ENCODE assay signal across 15 cellular contexts in genomic region chr7:100166317-100166940, GRCh38. TPM values are rescaled to one million over a fixed set of nuclear protein-coding genes. Genes with fewer than 3 reads are reported as not detected.
DNase-seq lines count a peak whose midpoint lies in the region; ATAC-seq and TF ChIP-seq lines count a peak whose summit lies in the region.
"Had no signal": no experiment of that assay in that cellular context is flagged by ENCODE, and none has a peak within 500 bp of the region (broad histone marks: within the 10 kb centered on the region; RNA-seq: fewer than 3 reads in every experiment).

No MANE protein-coding gene starts in this region.

- no peak for TF ChIP-seq RAD21 in SK-N-SH (IDR thresholded peaks at IDR 0.05; ENCODE audit: low read length)

- whole genome bisulfite sequencing in SK-N-SH (ENCODE audit: low lambda C conversion rate) = 90% methylated on average over 16 of the region's 16 CpGs

- no peaks in the 10 kb centered on the region for H3K9me2 ChIP-seq in SK-N-SH

- H3K36me3 Mint-ChIP-seq in activated T-cell treated with anti-CD3 and anti-CD28 coated beads, Interleukin-2, amount 50 U/mL, for 24 hours (ENCODE audit: low read depth) = no peaks in the 10 kb centered on the region
- peaks cover 2% of the 10 kb centered on the region for H3K36me3 Mint-ChIP-seq in effector memory CD8-positive, alpha-beta T cell (ENCODE audit: insufficient read depth)

- H3K4me3 Mint-ChIP-seq in activated T-cell treated with anti-CD3 and anti-CD28 coated beads, Interleukin-2, amount 50 U/mL, for 24 hours = peak overlapping the region; percentile 72
- H3K4me3 Mint-ChIP-seq in effector memory CD8-positive, alpha-beta T cell = peak overlapping the region; percentile 31 to 39
- H3K4me3 Mint-ChIP-seq in stimulated activated naive CD8-positive, alpha-beta T cell treated with anti-CD3 and anti-CD28 coated beads, Interleukin-15, amount 100 ng/mL, for 72 hours = peak overlapping the region; percentile 82 to 89
- H3K4me3 Mint-ChIP-seq: memory B cell had no signal

- peaks cover 2% of the 10 kb centered on the region for H3K27me3 Mint-ChIP-seq in activated T-cell treated with anti-CD3 and anti-CD28 coated beads, Interleukin-2, amount 50 U/mL, for 24 hours
- peaks cover 48 to 58% of the 10 kb centered on the region in 2 donors for H3K27me3 Mint-ChIP-seq in effector memory CD8-positive, alpha-beta T cell
- H3K27me3 Mint-ChIP-seq in stimulated activated naive CD8-positive, alpha-beta T cell treated with anti-CD3 and anti-CD28 coated beads, Interleukin-15, amount 100 ng/mL, for 72 hours = no peaks in the 10 kb centered on the region

- DNase-seq in SK-N-SH (peak; percentile 21), NAMALWA (ENCODE audit: low spot score) (no peak)
- peak; percentile 58 for DNase-seq in activated T-cell treated with anti-CD3 and anti-CD28 coated beads, Interleukin-2, amount 50 U/mL, for 24 hours
- DNase-seq in effector memory CD8-positive, alpha-beta T cell = no peak
- DNase-seq in stimulated activated naive CD8-positive, alpha-beta T cell treated with anti-CD3 and anti-CD28 coated beads, Interleukin-15, amount 100 ng/mL, for 72 hours = peak in 1 of 2 donors; percentile 56
- DNase-seq: activated CD8-positive, alpha-beta memory T cell treated with anti-CD3 and anti-CD28 coated beads for 24 hours; NCI-H82 had no signal

- H4K20me1 ChIP-seq in SK-N-SH (ENCODE audit: insufficient read depth) = no peaks in the 10 kb centered on the region

- no peaks in the 10 kb centered on the region for H3K9me3 ChIP-seq in SK-N-SH
- H3K9me3 ChIP-seq: breast epithelium, HAP-1, psoas muscle had no signal

- no peak for ATAC-seq in SK-N-SH treated with all-trans-retinoic acid at 6 μM for 48 hours
- peak; percentile 44 for ATAC-seq in effector memory CD8-positive, alpha-beta T cell (replicated peaks)
- ATAC-seq in stimulated activated naive CD8-positive, alpha-beta T cell treated with anti-CD3 and anti-CD28 coated beads, Interleukin-15, amount 100 ng/mL, for 72 hours = peak; percentile 74
- no peak for ATAC-seq in HG02938 (IDR thresholded peaks at IDR 0.05; ENCODE audit: unreplicated experiment)
- no peak for ATAC-seq in HG03565 (IDR thresholded peaks at IDR 0.05; ENCODE audit: unreplicated experiment)
- ATAC-seq: psoas muscle had no signal

- H3K4me1 Mint-ChIP-seq in activated T-cell treated with anti-CD3 and anti-CD28 coated beads, Interleukin-2, amount 50 U/mL, for 24 hours (ENCODE audit: low read depth) = peaks cover 77% of the 10 kb centered on the region
- peaks cover 36 to 49% of the 10 kb centered on the region in 2 donors for H3K4me1 Mint-ChIP-seq in effector memory CD8-positive, alpha-beta T cell (ENCODE audit: low read depth in 2 of 2)
- peaks cover 90% of the 10 kb centered on the region for H3K4me1 Mint-ChIP-seq in stimulated activated naive CD8-positive, alpha-beta T cell treated with anti-CD3 and anti-CD28 coated beads, Interleukin-15, amount 100 ng/mL, for 72 hours

- H2AFZ ChIP-seq in SK-N-SH (ENCODE audit: low read depth) = no peak overlapping the region

- no peak overlapping the region for H3K9ac ChIP-seq in SK-N-SH

- H3K4me3 ChIP-seq in SK-N-SH (ENCODE audit: low read depth in 2 of 2, low read length in 1 of 2) = no peak overlapping the region
- H3K4me3 ChIP-seq: breast epithelium, HAP-1, psoas muscle had no signal

- H3K4me2 ChIP-seq in SK-N-SH = no peak overlapping the region

- no peaks in the 10 kb centered on the region for H3K27me3 ChIP-seq in SK-N-SH (ENCODE audit: insufficient read depth)
- H3K27me3 ChIP-seq: breast epithelium had no signal

- CTCF ChIA-PET in SK-N-SH (lab: Yijun Ruan, JAX) = interaction anchor here (1.4 to 4.0 kb wide), 2 partner anchors 8 to 34 kb away, joined by 3 to 39 read pairs; no protein-coding TSS in a partner anchor

- H3K79me2 ChIP-seq in SK-N-SH (ENCODE audit: insufficient read depth) = no peaks in the 10 kb centered on the region

- peak overlapping the region; percentile 88 for H3K27ac Mint-ChIP-seq in activated T-cell treated with anti-CD3 and anti-CD28 coated beads, Interleukin-2, amount 50 U/mL, for 24 hours
- H3K27ac Mint-ChIP-seq in effector memory CD8-positive, alpha-beta T cell = no peak overlapping the region
- peak overlapping the region in 1 of 2 donors; percentile 27 for H3K27ac Mint-ChIP-seq in stimulated activated naive CD8-positive, alpha-beta T cell treated with anti-CD3 and anti-CD28 coated beads, Interleukin-15, amount 100 ng/mL, for 72 hours
- H3K27ac Mint-ChIP-seq: memory B cell had no signal

- POLR2A ChIA-PET in SK-N-SH (lab: Yijun Ruan, JAX) = interaction anchor here (0.5 to 2.0 kb wide), 5 partner anchors 10 to 37 kb away, joined by 3 to 7 read pairs (median 4); partner anchors contain the start of genes GPC2 and STAG3

- H3K36me3 ChIP-seq in SK-N-SH (replicated peaks in 1 of 2; ENCODE audit: control insufficient read depth in 1 of 2, insufficient read depth in 2 of 2, low read length in 1 of 2) = no peaks in the 10 kb centered on the region
- H3K36me3 ChIP-seq: breast epithelium, HAP-1 had no signal

- H3F3A ChIP-seq in SK-N-SH (replicated peaks; ENCODE audit: insufficient read depth) = peaks cover 18% of the 10 kb centered on the region

- H3K27ac ChIP-seq in SK-N-SH (ENCODE audit: low read depth in 2 of 2, low read length in 1 of 2) = no peak overlapping the region
- H3K27ac ChIP-seq: 22Rv1, breast epithelium, psoas muscle had no signal

- no peak for TF ChIP-seq EP300 in SK-N-SH (IDR thresholded peaks at IDR 0.05; ENCODE audit: borderline replicate concordance in 1 of 2, low read depth in 1 of 2, low read length in 1 of 2)

- no peak for TF ChIP-seq CTCF in SK-N-SH (IDR thresholded peaks at IDR 0.05)

- no peaks in the 10 kb centered on the region for H3K9me3 Mint-ChIP-seq in activated T-cell treated with anti-CD3 and anti-CD28 coated beads, Interleukin-2, amount 50 U/mL, for 24 hours
- no peaks in the 10 kb centered on the region for H3K9me3 Mint-ChIP-seq in effector memory CD8-positive, alpha-beta T cell
- H3K9me3 Mint-ChIP-seq in stimulated activated naive CD8-positive, alpha-beta T cell treated with anti-CD3 and anti-CD28 coated beads, Interleukin-15, amount 100 ng/mL, for 72 hours = no peaks in the 10 kb centered on the region
- H3K9me3 Mint-ChIP-seq: memory B cell had no signal

- H3K4me1 ChIP-seq in SK-N-SH (ENCODE audit: control insufficient read depth in 1 of 2, insufficient read depth in 2 of 2, low read depth in 1 of 2, low read length in 1 of 2) = peaks cover 0 to 18% of the 10 kb centered on the region in 2 experiments; a peak in 1 of 4 replicates
- H3K4me1 ChIP-seq: breast epithelium had no signal

TF ChIP-seq in SK-N-SH, 30 proteins besides CTCF, POLR2A, EP300 and RAD21 (continues in another document):
- TF ChIP-seq RFX5 (IDR thresholded peaks at IDR 0.05; ENCODE audit: low read length) (no peak), JUND (IDR thresholded peaks at IDR 0.05) (no peak), SIN3A (IDR thresholded peaks at IDR 0.05; ENCODE audit: borderline replicate concordance, low read depth, low read length) (no peak), POLR2AphosphoS5 (IDR thresholded peaks at IDR 0.05; ENCODE audit: low read depth, low read length) (no peak), NFIC (IDR thresholded peaks at IDR 0.05; ENCODE audit: borderline replicate concordance) (no peak), TEAD4 (IDR thresholded peaks at IDR 0.05; ENCODE audit: borderline replicate concordance, insufficient read depth) (no peak), FOXJ3 (CRISPR knock-in tag; IDR thresholded peaks at IDR 0.05) (no peak), MEF2A (IDR thresholded peaks at IDR 0.05; ENCODE audit: borderline replicate concordance, low read depth) (no peak), GABPA (IDR thresholded peaks at IDR 0.05; ENCODE audit: low read depth) (no peak), GATA2 (CRISPR knock-in tag; IDR thresholded peaks at IDR 0.05) (no peak), YY1 (IDR thresholded peaks at IDR 0.05; ENCODE audit: low read depth) (no peak), FOXM1 (IDR thresholded peaks at IDR 0.05; ENCODE audit: low read depth) (no peak), SMC3 (IDR thresholded peaks at IDR 0.05; ENCODE audit: low read depth, low read length) (no peak)

TF ChIP-seq in SK-N-SH treated with all-trans-retinoic acid at 6 μM for 48 hours, 23 proteins besides CTCF, POLR2A, EP300 and RAD21 (continues in another document):
- TF ChIP-seq TSHZ2 (CRISPR knock-in tag; IDR thresholded peaks at IDR 0.05) = no peak

RNA-seq across cellular contexts. Expression of gene GAL3ST4, which starts 2.0 kb away (rescaled TPM):
- polyA plus RNA-seq in SK-N-SH (2012; rRNA removed) = 9.0 and 9.4 TPM in 2 replicates
- 4.0 and 6.4 TPM in 2 replicates for polyA plus RNA-seq in SK-N-SH (2012; cell fraction: cytosol; rRNA removed)
- 20.7 and 25.6 TPM in 2 replicates for polyA plus RNA-seq in SK-N-SH (2012; cell fraction: nucleus; rRNA removed)

RNA-seq across cellular contexts. Expression of gene TRAPPC14, which starts 7.9 kb away (rescaled TPM):
- polyA plus RNA-seq in SK-N-SH (2012; rRNA removed) = 13.9 and 16.4 TPM in 2 replicates
- polyA plus RNA-seq in SK-N-SH (2012; cell fraction: cytosol; rRNA removed) = 3.7 and 5.3 TPM in 2 replicates
- polyA plus RNA-seq in SK-N-SH (2012; cell fraction: nucleus; rRNA removed) = 125 and 160 TPM in 2 replicates

RNA-seq across cellular contexts. Expression of gene GPC2, which starts 10.8 kb away (rescaled TPM):
- polyA plus RNA-seq in SK-N-SH (2012; rRNA removed) = 12.9 and 14.2 TPM in 2 replicates
- polyA plus RNA-seq in SK-N-SH (2012; cell fraction: cytosol; rRNA removed) = 2.8 and 5.2 TPM in 2 replicates
- 105 and 117 TPM in 2 replicates for polyA plus RNA-seq in SK-N-SH (2012; cell fraction: nucleus; rRNA removed)

RNA-seq across cellular contexts. Expression of gene STAG3, which starts 11.3 kb away (rescaled TPM):
- polyA plus RNA-seq in SK-N-SH (2012; rRNA removed) = 0.10 and 0.31 TPM in 2 replicates
- polyA plus RNA-seq in SK-N-SH (2012; cell fraction: cytosol; rRNA removed) = 0.03 and 0.08 TPM in 2 replicates
- 1.4 and 1.8 TPM in 2 replicates for polyA plus RNA-seq in SK-N-SH (2012; cell fraction: nucleus; rRNA removed)

RNA-seq across cellular contexts. Expression of gene LAMTOR4, which starts 17.7 kb away (rescaled TPM):
- 600 and 630 TPM in 2 replicates for polyA plus RNA-seq in SK-N-SH (2012; rRNA removed)
- polyA plus RNA-seq in SK-N-SH (2012; cell fraction: cytosol; rRNA removed) = 369 and 475 TPM in 2 replicates
- polyA plus RNA-seq in SK-N-SH (2012; cell fraction: nucleus; rRNA removed) = 373 and 722 TPM in 2 replicates

Comparison
In these comparisons a context has a peak if more than half of its experiments do, and no peak if none do; other contexts are left out.
1. DNase-seq: peak in SK-N-SH (single experiment) and activated T-cell treated with anti-CD3 and anti-CD28 coated beads, Interleukin-2, amount 50 U/mL, for 24 hours (single experiment); none in effector memory CD8-positive, alpha-beta T cell (0 of 3) and NAMALWA (single experiment).
2. ATAC-seq: peak in effector memory CD8-positive, alpha-beta T cell (single experiment) and stimulated activated naive CD8-positive, alpha-beta T cell treated with anti-CD3 and anti-CD28 coated beads, Interleukin-15, amount 100 ng/mL, for 72 hours (single experiment); none in SK-N-SH treated with all-trans-retinoic acid at 6 μM for 48 hours (single experiment), HG02938 (single experiment) and HG03565 (single experiment).
3. H3K4me3 Mint-ChIP-seq: peak in every context shown above with its lines; median percentile 86 in stimulated activated naive CD8-positive, alpha-beta T cell treated with anti-CD3 and anti-CD28 coated beads, Interleukin-15, amount 100 ng/mL, for 72 hours; 72 in activated T-cell treated with anti-CD3 and anti-CD28 coated beads, Interleukin-2, amount 50 U/mL, for 24 hours; 35 in effector memory CD8-positive, alpha-beta T cell.